1 cellular context compared by ENCODE assay signal in the genomic region with DNA sequence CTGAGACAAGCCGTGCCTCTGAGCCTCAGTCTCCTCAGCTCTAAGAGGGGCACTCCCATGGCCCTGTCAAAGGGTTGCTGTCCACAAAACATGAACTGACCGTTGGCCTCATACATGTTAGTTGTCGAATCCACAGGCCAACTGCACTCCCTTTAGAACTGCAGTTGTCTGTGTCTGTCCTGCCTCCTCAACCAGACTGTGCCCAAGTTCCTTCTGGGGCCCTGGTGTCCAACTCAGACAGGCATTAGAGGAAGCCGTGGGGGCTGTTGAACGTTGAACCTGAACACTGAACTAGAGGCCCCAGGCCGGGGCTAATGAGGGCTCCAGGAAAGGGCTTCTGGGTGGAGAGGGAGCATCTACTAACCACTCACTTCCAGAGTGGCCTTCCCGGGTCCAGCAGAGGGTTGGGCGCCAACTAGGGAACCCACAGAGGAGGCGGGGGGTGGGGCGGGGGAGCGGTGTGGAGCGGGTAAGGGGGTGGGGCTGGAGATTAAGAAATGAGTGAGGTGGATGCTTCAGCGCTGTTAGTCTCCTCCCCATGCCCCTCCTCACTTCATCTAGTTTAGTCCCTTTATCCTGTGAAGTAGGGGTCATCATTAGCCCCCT.
TF ChIP-seq lines count a peak whose summit lies in the region.

A gene with protein sequence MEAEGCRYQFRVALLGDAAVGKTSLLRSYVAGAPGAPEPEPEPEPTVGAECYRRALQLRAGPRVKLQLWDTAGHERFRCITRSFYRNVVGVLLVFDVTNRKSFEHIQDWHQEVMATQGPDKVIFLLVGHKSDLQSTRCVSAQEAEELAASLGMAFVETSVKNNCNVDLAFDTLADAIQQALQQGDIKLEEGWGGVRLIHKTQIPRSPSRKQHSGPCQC (plus strand): TSS at position 558 of the 606 bp plus-strand sequence. CDS start 247 bp downstream, outside the sequence.

TF ChIP-seq in HepG2, 621 proteins besides CTCF, POLR2A, EP300 and RAD21 (continued from another document and continues in another):
- TF ChIP-seq, protein P1, sequence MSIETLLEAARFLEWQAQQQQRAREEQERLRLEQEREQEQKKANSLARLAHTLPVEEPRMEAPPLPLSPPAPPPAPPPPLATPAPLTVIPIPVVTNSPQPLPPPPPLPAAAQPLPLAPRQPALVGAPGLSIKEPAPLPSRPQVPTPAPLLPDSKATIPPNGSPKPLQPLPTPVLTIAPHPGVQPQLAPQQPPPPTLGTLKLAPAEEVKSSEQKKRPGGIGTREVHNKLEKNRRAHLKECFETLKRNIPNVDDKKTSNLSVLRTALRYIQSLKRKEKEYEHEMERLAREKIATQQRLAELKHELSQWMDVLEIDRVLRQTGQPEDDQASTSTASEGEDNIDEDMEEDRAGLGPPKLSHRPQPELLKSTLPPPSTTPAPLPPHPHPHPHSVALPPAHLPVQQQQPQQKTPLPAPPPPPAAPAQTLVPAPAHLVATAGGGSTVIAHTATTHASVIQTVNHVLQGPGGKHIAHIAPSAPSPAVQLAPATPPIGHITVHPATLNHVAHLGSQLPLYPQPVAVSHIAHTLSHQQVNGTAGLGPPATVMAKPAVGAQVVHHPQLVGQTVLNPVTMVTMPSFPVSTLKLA (IDR thresholded peaks at IDR 0.05) = no peak
- TF ChIP-seq CC2D1A (CRISPR knock-in tag; IDR thresholded peaks at IDR 0.05) = no peak
- TF ChIP-seq KMT2B (CRISPR knock-in tag; IDR thresholded peaks at IDR 0.05) = no peak
- TF ChIP-seq, protein P2, sequence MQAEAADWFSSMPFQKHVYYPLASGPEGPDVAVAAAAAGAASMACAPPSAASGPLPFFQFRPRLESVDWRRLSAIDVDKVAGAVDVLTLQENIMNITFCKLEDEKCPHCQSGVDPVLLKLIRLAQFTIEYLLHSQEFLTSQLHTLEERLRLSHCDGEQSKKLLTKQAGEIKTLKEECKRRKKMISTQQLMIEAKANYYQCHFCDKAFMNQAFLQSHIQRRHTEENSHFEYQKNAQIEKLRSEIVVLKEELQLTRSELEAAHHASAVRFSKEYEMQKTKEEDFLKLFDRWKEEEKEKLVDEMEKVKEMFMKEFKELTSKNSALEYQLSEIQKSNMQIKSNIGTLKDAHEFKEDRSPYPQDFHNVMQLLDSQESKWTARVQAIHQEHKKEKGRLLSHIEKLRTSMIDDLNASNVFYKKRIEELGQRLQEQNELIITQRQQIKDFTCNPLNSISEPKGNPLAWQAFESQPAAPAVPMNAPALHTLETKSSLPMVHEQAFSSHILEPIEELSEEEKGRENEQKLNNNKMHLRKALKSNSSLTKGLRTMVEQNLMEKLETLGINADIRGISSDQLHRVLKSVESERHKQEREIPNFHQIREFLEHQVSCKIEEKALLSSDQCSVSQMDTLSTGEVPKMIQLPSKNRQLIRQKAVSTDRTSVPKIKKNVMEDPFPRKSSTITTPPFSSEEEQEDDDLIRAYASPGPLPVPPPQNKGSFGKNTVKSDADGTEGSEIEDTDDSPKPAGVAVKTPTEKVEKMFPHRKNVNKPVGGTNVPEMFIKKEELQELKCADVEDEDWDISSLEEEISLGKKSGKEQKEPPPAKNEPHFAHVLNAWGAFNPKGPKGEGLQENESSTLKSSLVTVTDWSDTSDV (CRISPR knock-in tag; IDR thresholded peaks at IDR 0.05) = no peak
- TF ChIP-seq, protein P3, sequence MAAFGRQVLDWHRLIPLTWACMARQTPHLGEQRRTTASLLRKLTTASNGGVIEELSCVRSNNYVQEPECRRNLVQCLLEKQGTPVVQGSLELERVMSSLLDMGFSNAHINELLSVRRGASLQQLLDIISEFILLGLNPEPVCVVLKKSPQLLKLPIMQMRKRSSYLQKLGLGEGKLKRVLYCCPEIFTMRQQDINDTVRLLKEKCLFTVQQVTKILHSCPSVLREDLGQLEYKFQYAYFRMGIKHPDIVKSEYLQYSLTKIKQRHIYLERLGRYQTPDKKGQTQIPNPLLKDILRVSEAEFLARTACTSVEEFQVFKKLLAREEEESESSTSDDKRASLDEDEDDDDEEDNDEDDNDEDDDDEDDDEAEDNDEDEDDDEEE (CRISPR knock-in tag; IDR thresholded peaks at IDR 0.05) = no peak
- 0 out of 2 replicates have a peak, but pooled peaks have one; percentile 51 for TF ChIP-seq ARHGAP35 (CRISPR knock-in tag; IDR thresholded peaks at IDR 0.05; ENCODE audit: borderline replicate concordance)
- no peak; the same call in 1 of the 2 replicates for TF ChIP-seq BRD4 (CRISPR knock-in tag; IDR thresholded peaks at IDR 0.05)
- peak; percentile 78 for TF ChIP-seq MED1 (CRISPR knock-in tag; IDR thresholded peaks at IDR 0.05)
- no peak for TF ChIP-seq SRSF4 (IDR thresholded peaks at IDR 0.05; ENCODE audit: low read depth, low read length, poor library complexity, severe bottlenecking)
- TF ChIP-seq ETV5 (CRISPR knock-in tag; IDR thresholded peaks at IDR 0.05; ENCODE audit: borderline replicate concordance) = peak; percentile 42; the same call in 1 of the 2 replicates
- TF ChIP-seq ZNF333 (CRISPR knock-in tag; IDR thresholded peaks at IDR 0.05; ENCODE audit: borderline replicate concordance) = 0 out of 2 replicates have a peak, but pooled peaks have one; percentile 68
- TF ChIP-seq, protein P4, sequence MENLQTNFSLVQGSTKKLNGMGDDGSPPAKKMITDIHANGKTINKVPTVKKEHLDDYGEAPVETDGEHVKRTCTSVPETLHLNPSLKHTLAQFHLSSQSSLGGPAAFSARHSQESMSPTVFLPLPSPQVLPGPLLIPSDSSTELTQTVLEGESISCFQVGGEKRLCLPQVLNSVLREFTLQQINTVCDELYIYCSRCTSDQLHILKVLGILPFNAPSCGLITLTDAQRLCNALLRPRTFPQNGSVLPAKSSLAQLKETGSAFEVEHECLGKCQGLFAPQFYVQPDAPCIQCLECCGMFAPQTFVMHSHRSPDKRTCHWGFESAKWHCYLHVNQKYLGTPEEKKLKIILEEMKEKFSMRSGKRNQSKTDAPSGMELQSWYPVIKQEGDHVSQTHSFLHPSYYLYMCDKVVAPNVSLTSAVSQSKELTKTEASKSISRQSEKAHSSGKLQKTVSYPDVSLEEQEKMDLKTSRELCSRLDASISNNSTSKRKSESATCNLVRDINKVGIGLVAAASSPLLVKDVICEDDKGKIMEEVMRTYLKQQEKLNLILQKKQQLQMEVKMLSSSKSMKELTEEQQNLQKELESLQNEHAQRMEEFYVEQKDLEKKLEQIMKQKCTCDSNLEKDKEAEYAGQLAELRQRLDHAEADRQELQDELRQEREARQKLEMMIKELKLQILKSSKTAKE (CRISPR knock-in tag; IDR thresholded peaks at IDR 0.05; ENCODE audit: borderline replicate concordance) = peak; percentile 79
- TF ChIP-seq, protein P5, sequence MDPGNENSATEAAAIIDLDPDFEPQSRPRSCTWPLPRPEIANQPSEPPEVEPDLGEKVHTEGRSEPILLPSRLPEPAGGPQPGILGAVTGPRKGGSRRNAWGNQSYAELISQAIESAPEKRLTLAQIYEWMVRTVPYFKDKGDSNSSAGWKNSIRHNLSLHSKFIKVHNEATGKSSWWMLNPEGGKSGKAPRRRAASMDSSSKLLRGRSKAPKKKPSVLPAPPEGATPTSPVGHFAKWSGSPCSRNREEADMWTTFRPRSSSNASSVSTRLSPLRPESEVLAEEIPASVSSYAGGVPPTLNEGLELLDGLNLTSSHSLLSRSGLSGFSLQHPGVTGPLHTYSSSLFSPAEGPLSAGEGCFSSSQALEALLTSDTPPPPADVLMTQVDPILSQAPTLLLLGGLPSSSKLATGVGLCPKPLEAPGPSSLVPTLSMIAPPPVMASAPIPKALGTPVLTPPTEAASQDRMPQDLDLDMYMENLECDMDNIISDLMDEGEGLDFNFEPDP (CRISPR knock-in tag; conservative IDR thresholded peaks at IDR 0.05) = no peak
- TF ChIP-seq KAT8 (CRISPR knock-in tag; IDR thresholded peaks at IDR 0.05) = no peak
- TF ChIP-seq ZKSCAN1 (IDR thresholded peaks at IDR 0.05; ENCODE audit: low read length) = no peak
- no peak for TF ChIP-seq ONECUT2 (CRISPR knock-in tag; IDR thresholded peaks at IDR 0.05)
- TF ChIP-seq HDAC2 (CRISPR knock-in tag; IDR thresholded peaks at IDR 0.05) = peak; percentile 26; the same call in 1 of the 2 replicates
- no peak for TF ChIP-seq NCOA1 (CRISPR knock-in tag; IDR thresholded peaks at IDR 0.05)
- TF ChIP-seq HDAC6 (IDR thresholded peaks at IDR 0.05; ENCODE audit: low read depth, low read length) = no peak
- peak; percentile 73; the same call in 1 of the 2 replicates for TF ChIP-seq ZBTB7A (CRISPR knock-in tag; IDR thresholded peaks at IDR 0.05)
- TF ChIP-seq SPEN (CRISPR knock-in tag; IDR thresholded peaks at IDR 0.05; ENCODE audit: low read depth) = peak; percentile 44; the same call in 1 of the 2 replicates
- TF ChIP-seq, protein P6, sequence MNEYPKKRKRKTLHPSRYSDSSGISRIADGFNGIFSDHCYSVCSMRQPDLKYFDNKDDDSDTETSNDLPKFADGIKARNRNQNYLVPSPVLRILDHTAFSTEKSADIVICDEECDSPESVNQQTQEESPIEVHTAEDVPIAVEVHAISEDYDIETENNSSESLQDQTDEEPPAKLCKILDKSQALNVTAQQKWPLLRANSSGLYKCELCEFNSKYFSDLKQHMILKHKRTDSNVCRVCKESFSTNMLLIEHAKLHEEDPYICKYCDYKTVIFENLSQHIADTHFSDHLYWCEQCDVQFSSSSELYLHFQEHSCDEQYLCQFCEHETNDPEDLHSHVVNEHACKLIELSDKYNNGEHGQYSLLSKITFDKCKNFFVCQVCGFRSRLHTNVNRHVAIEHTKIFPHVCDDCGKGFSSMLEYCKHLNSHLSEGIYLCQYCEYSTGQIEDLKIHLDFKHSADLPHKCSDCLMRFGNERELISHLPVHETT (CRISPR knock-in tag; conservative IDR thresholded peaks at IDR 0.05) = no peak
- peak; percentile 37; the same call in 1 of the 2 replicates for TF ChIP-seq TGIF2 (CRISPR knock-in tag; IDR thresholded peaks at IDR 0.05)
- peak; percentile 70 for TF ChIP-seq TBX2 (CRISPR knock-in tag; IDR thresholded peaks at IDR 0.05; ENCODE audit: borderline replicate concordance)
- TF ChIP-seq GZF1 (CRISPR knock-in tag; IDR thresholded peaks at IDR 0.05) = no peak
- TF ChIP-seq GATA4 (IDR thresholded peaks at IDR 0.05; ENCODE audit: borderline replicate concordance, low read depth) = 0 out of 2 replicates have a peak, but pooled peaks have one; percentile 41
- TF ChIP-seq SAFB2 (CRISPR knock-in tag; IDR thresholded peaks at IDR 0.05; ENCODE audit: borderline replicate concordance, low read depth) = no peak
- no peak for TF ChIP-seq ZNF772 (CRISPR knock-in tag; IDR thresholded peaks at IDR 0.05)
- TF ChIP-seq, protein P7, sequence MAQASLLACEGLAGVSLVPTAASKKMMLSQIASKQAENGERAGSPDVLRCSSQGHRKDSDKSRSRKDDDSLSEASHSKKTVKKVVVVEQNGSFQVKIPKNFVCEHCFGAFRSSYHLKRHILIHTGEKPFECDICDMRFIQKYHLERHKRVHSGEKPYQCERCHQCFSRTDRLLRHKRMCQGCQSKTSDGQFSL (CRISPR knock-in tag; IDR thresholded peaks at IDR 0.05) = no peak
- peak; percentile 89 for TF ChIP-seq HNF4A (CRISPR knock-in tag; IDR thresholded peaks at IDR 0.05)
- TF ChIP-seq MAZ (IDR thresholded peaks at IDR 0.05; ENCODE audit: borderline replicate concordance, low read depth, low read length) = peak; percentile 67; the same call in 1 of the 2 replicates
- no peak for TF ChIP-seq MAZ (CRISPR knock-in tag; IDR thresholded peaks at IDR 0.05; ENCODE audit: low read depth)
- TF ChIP-seq, protein P8, sequence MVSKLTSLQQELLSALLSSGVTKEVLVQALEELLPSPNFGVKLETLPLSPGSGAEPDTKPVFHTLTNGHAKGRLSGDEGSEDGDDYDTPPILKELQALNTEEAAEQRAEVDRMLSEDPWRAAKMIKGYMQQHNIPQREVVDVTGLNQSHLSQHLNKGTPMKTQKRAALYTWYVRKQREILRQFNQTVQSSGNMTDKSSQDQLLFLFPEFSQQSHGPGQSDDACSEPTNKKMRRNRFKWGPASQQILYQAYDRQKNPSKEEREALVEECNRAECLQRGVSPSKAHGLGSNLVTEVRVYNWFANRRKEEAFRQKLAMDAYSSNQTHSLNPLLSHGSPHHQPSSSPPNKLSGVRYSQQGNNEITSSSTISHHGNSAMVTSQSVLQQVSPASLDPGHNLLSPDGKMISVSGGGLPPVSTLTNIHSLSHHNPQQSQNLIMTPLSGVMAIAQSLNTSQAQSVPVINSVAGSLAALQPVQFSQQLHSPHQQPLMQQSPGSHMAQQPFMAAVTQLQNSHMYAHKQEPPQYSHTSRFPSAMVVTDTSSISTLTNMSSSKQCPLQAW (CRISPR knock-in tag; IDR thresholded peaks at IDR 0.05) = peak; percentile 61; the same call in 1 of the 2 replicates
- TF ChIP-seq ELF1 (CRISPR knock-in tag; IDR thresholded peaks at IDR 0.05) = peak; percentile 39; the same call in 1 of the 2 replicates
- peak; percentile 15; the same call in 1 of the 2 replicates for TF ChIP-seq MIER3 (CRISPR knock-in tag; IDR thresholded peaks at IDR 0.05; ENCODE audit: borderline replicate concordance)
- 0 out of 2 replicates have a peak, but pooled peaks have one; percentile 51 for TF ChIP-seq NRL (CRISPR knock-in tag; IDR thresholded peaks at IDR 0.05; ENCODE audit: borderline replicate concordance)
- TF ChIP-seq SOX5 (CRISPR knock-in tag; IDR thresholded peaks at IDR 0.05; ENCODE audit: borderline replicate concordance) = peak; percentile 36; the same call in 1 of the 2 replicates
- TF ChIP-seq, protein P9, sequence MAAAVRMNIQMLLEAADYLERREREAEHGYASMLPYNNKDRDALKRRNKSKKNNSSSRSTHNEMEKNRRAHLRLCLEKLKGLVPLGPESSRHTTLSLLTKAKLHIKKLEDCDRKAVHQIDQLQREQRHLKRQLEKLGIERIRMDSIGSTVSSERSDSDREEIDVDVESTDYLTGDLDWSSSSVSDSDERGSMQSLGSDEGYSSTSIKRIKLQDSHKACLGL (CRISPR knock-in tag; IDR thresholded peaks at IDR 0.05) = 0 out of 2 replicates have a peak, but pooled peaks have one; percentile 39
- no peak for TF ChIP-seq U2AF2 (IDR thresholded peaks at IDR 0.05; ENCODE audit: low read depth, low read length)
- TF ChIP-seq ZNF251 (CRISPR knock-in tag; IDR thresholded peaks at IDR 0.05) = no peak
- no peak for TF ChIP-seq RNF2 (conservative IDR thresholded peaks at IDR 0.05; ENCODE audit: low read depth)
- no peak for TF ChIP-seq ZNF232 (CRISPR knock-in tag; IDR thresholded peaks at IDR 0.05; ENCODE audit: borderline replicate concordance)
- no peak for TF ChIP-seq SOX13 (IDR thresholded peaks at IDR 0.05)
- TF ChIP-seq SOX13 (CRISPR knock-in tag; conservative IDR thresholded peaks at IDR 0.05 in 1 of 2, IDR thresholded peaks at IDR 0.05 in 1 of 2) = no peak
- TF ChIP-seq SSRP1 (CRISPR knock-in tag; IDR thresholded peaks at IDR 0.05) = peak; percentile 55; the same call in 1 of the 2 replicates
- peak; percentile 31 for TF ChIP-seq ZFY (CRISPR knock-in tag; IDR thresholded peaks at IDR 0.05)
- TF ChIP-seq MTA1 (CRISPR knock-in tag; IDR thresholded peaks at IDR 0.05; ENCODE audit: borderline replicate concordance) = no peak
- 0 out of 2 replicates have a peak, but pooled peaks have one; percentile 49 for TF ChIP-seq HES4 (CRISPR knock-in tag; IDR thresholded peaks at IDR 0.05; ENCODE audit: borderline replicate concordance)
- TF ChIP-seq FOSL2 (CRISPR knock-in tag; IDR thresholded peaks at IDR 0.05) = 0 out of 2 replicates have a peak, but pooled peaks have one; percentile 14
- TF ChIP-seq, protein P10, sequence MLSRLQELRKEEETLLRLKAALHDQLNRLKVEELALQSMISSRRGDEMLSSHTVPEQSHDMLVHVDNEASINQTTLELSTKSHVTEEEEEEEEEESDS (CRISPR knock-in tag; IDR thresholded peaks at IDR 0.05; ENCODE audit: borderline replicate concordance) = no peak
